7 cellular contexts compared by ENCODE assay signal in the genomic region with DNA sequence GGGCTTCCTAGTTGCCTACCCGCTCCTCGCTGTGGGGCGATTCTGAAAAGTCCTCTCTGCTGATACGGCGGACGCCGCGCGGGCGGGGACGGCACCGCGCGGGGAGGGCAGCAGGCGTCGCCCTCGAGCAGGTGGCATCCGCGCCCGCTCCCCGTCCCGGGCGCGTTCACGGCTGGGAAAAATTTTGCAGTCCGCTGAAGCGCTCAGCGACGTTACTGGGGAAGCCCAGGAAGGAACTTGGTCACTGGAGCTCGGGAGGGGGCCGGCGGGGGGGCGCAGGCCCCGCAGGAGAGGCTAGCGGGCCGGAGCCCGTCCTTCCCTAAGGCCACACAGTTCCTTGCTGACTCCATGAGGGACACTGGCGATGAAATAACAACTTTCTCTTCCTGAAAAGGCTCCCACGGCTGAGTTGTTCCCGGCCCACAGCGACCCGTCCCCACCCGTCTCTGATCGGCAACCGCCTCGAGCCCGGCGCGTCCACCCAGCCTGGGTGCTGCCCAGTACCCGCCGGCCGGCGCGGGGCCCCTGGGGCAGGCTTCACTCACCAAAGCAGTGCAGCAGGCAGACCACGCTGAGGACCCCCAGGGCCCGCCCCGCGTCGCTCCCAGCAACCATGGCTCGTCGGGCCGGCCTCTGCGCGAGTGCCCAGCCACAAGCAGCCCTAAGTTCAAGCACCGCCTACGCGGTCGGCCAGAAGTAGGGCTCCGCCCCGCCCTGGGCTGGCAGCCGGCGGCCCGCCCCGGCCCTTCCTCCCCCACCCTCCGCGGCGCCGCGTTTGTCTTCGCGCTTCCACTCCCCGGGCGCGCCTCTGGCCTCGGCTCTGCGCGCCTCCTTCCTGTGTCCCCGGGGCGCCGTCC.
A peak's percentile ranks its signal among the peaks of the same experiment; 100 is the strongest.
DNase-seq lines count a peak whose midpoint lies in the region; ATAC-seq and TF ChIP-seq lines count a peak whose summit lies in the region.

A gene with protein sequence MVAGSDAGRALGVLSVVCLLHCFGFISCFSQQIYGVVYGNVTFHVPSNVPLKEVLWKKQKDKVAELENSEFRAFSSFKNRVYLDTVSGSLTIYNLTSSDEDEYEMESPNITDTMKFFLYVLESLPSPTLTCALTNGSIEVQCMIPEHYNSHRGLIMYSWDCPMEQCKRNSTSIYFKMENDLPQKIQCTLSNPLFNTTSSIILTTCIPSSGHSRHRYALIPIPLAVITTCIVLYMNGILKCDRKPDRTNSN (minus strand): TSS at position 669 of the 857 bp plus-strand sequence. CDS start 54 bp downstream, at position 615.

- DNase-seq in NCI-H128 (lab: John Stamatoyannopoulos, UW; ENCODE audit: unreplicated experiment) (peak; percentile 46), T-helper 9 cell (peak; percentile 71), astrocyte of the cerebellum (ENCODE audit: low read depth) (no peak), hippocampal formation (lab: John Stamatoyannopoulos, UW) (peak; percentile 51 to 74), retinal pigment epithelial cell (ENCODE audit: low read depth) (peak; percentile 40)

- in situ Hi-C loops in astrocyte of the cerebellum (cut with HindIII; ENCODE audit: low sequenced_read_pairs): no loop called here

- peak within 1 kb of the TSS; percentile 75 for H3K4me3 ChIP-seq in astrocyte of the cerebellum (ENCODE audit: low read depth, low read length)
- peak within 1 kb of the TSS; percentile 79 for H3K4me3 ChIP-seq in retinal pigment epithelial cell (ENCODE audit: low read length)

- ATAC-seq in GM18498 (IDR thresholded peaks at IDR 0.05; ENCODE audit: unreplicated experiment) (peak; percentile 80), HG02759 (IDR thresholded peaks at IDR 0.05; ENCODE audit: unreplicated experiment) (peak; percentile 66)

- peak; percentile 61 for TF ChIP-seq CTCF in astrocyte of the cerebellum (IDR thresholded peaks at IDR 0.05; ENCODE audit: low read depth, low read length, missing control alignments)
- TF ChIP-seq CTCF in retinal pigment epithelial cell (conservative IDR thresholded peaks at IDR 0.05; ENCODE audit: low read depth, low read length): peak; percentile 57
